8 cellular contexts compared by ENCODE assay signal in the genomic region with DNA sequence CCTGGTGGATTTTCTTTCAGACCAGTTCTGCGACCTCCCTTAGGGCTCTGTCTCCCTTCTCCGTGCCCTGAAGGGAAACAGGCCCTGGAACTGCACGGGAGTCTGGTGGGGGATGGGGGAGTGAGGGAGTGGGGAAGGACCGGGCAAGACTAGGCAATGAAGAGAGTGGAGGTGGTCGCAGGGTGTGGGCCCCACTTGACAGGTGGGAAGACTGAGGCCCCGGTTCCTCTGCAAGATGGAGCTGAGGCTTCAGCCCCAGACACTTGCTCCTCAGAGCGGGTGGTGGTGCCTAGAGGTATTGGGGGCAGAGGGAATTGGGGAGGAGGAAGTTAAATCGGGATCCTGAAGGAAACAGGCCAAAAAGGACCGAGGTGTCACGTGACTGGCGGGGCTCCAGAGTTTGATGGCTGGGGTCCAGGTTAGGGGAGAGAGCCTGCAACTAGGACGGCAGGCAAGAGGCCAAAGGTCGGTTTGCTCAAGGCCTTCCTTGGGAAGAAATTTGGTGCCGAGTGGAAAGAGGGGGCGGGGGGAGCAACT. TPM values are rescaled to one million over a fixed set of nuclear protein-coding genes. Genes with fewer than 3 reads are reported as not detected.
A peak's percentile ranks its signal among the peaks of the same experiment; 100 is the strongest.
DNase-seq lines count a peak whose midpoint lies in the region; ATAC-seq, FAIRE-seq and TF ChIP-seq lines count a peak whose summit lies in the region.

No MANE protein-coding gene starts in this region.

- H3K27me3 ChIP-seq in lower lobe of right lung (ENCODE audit: low read depth), result no peaks in the 10 kb centered on the region
- no peaks in the 10 kb centered on the region for H3K27me3 ChIP-seq in thymus (ENCODE audit: control insufficient read depth, insufficient read depth)

- peaks cover 28% of the 10 kb centered on the region for H3K4me1 Mint-ChIP-seq in stimulated activated naive CD8-positive, alpha-beta T cell treated with anti-CD3 and anti-CD28 coated beads, Interleukin-15, Interleukin-2, amounts not matched to agents 100 ng/mL and 50 ng/mL, for 24 hours (ENCODE audit: low read depth)

- intact Hi-C loops in lower lobe of right lung (cut with DNase I), result no loop called here

- FAIRE-seq in RCC 7860 (lab: Jason Lieb, UNC), result no peak

- H3K4me1 ChIP-seq in lower lobe of right lung (peaks cover 47% of the 10 kb centered on the region), thymus (ENCODE audit: control insufficient read depth, insufficient read depth, low read length) (peaks cover 7% of the 10 kb centered on the region)

- H3K4me3 ChIP-seq in lower lobe of right lung (peak overlapping the region; percentile 87), thymus (ENCODE audit: low read length) (peak overlapping the region; percentile 34)

- H3K27ac ChIP-seq in cingulate gyrus (ENCODE audit: low read depth, low read length) (peak overlapping the region; percentile 89), lower lobe of right lung (peak overlapping the region; percentile 87), thymus (ENCODE audit: low read depth) (no peak overlapping the region)

- no peak for ATAC-seq in stimulated activated naive CD8-positive, alpha-beta T cell treated with anti-CD3 and anti-CD28 coated beads, Interleukin-15, Interleukin-2, amounts not matched to agents 100 U/mL and 50 U/mL, for 24 hours
- peak; percentile 38 to 51 for ATAC-seq in lower lobe of right lung
- ATAC-seq in GM19023 (IDR thresholded peaks at IDR 0.05; ENCODE audit: unreplicated experiment), result no peak

- H3K27ac Mint-ChIP-seq in stimulated activated naive CD8-positive, alpha-beta T cell treated with anti-CD3 and anti-CD28 coated beads, Interleukin-15, Interleukin-2, amounts not matched to agents 100 ng/mL and 50 ng/mL, for 24 hours, result peak overlapping the region; percentile 77

- WGBS in thymus, result 38% methylated on average over 15 of the region's 15 CpGs

- peak overlapping the region; percentile 81 for H3K4me3 Mint-ChIP-seq in stimulated activated naive CD8-positive, alpha-beta T cell treated with anti-CD3 and anti-CD28 coated beads, Interleukin-15, Interleukin-2, amounts not matched to agents 100 ng/mL and 50 ng/mL, for 24 hours

- no peaks in the 10 kb centered on the region for H3K9me3 Mint-ChIP-seq in stimulated activated naive CD8-positive, alpha-beta T cell treated with anti-CD3 and anti-CD28 coated beads, Interleukin-15, Interleukin-2, amounts not matched to agents 100 ng/mL and 50 ng/mL, for 24 hours

- H3K36me3 ChIP-seq in lower lobe of right lung, result peaks cover 5% of the 10 kb centered on the region
- H3K36me3 ChIP-seq in thymus (ENCODE audit: control insufficient read depth, insufficient read depth), result no peaks in the 10 kb centered on the region

- H3K27me3 Mint-ChIP-seq in stimulated activated naive CD8-positive, alpha-beta T cell treated with anti-CD3 and anti-CD28 coated beads, Interleukin-15, Interleukin-2, amounts not matched to agents 100 ng/mL and 50 ng/mL, for 24 hours, result no peaks in the 10 kb centered on the region

- H3K9me3 ChIP-seq in lower lobe of right lung (no peaks in the 10 kb centered on the region), thymus (ENCODE audit: control insufficient read depth) (no peaks in the 10 kb centered on the region)

- TF ChIP-seq CTCF in lower lobe of right lung (IDR thresholded peaks at IDR 0.05), result no peak

- H3K36me3 Mint-ChIP-seq in stimulated activated naive CD8-positive, alpha-beta T cell treated with anti-CD3 and anti-CD28 coated beads, Interleukin-15, Interleukin-2, amounts not matched to agents 100 ng/mL and 50 ng/mL, for 24 hours (ENCODE audit: low read depth), result peaks cover 9% of the 10 kb centered on the region

- DNase-seq in stimulated activated naive CD8-positive, alpha-beta T cell treated with anti-CD3 and anti-CD28 coated beads, Interleukin-15, Interleukin-2, amounts not matched to agents 100 U/mL and 50 U/mL, for 24 hours, result no peak
- DNase-seq in lower lobe of right lung (peak; percentile 84), NCI-H2081 (lab: John Stamatoyannopoulos, UW) (no peak), RCC 7860 (ENCODE audit: low spot score) (no peak)

RNA-seq across cellular contexts. Expression of gene CAMK1, which starts 0.6 kb away (rescaled TPM):
- total RNA-seq in lower lobe of right lung, result 30.8 TPM
- 11.9 TPM for polyA plus RNA-seq in thymus

RNA-seq across cellular contexts. Expression of gene OGG1, which starts 20.6 kb away (rescaled TPM):
- 21.5 TPM for total RNA-seq in lower lobe of right lung
- polyA plus RNA-seq in thymus, result 16.6 TPM

RNA-seq across cellular contexts. Expression of gene TADA3, which starts 21.9 kb away (rescaled TPM):
- 53.8 TPM for total RNA-seq in lower lobe of right lung
- polyA plus RNA-seq in thymus, result 47.6 TPM

RNA-seq across cellular contexts. Expression of gene ARPC4, which starts 22.5 kb away (rescaled TPM):
- total RNA-seq in lower lobe of right lung, result 170 TPM
- polyA plus RNA-seq in thymus, result 106 TPM

RNA-seq across cellular contexts. Expression of gene BRPF1, which starts 38.8 kb away (rescaled TPM):
- total RNA-seq in lower lobe of right lung, result 22.3 TPM
- polyA plus RNA-seq in thymus, result 11.9 TPM

Comparison
In these comparisons a context has a peak if more than half of its experiments do, and no peak if none do; other contexts are left out.
1. ATAC-seq: peak in lower lobe of right lung (2 of 2); none in stimulated activated naive CD8-positive, alpha-beta T cell treated with anti-CD3 and anti-CD28 coated beads, Interleukin-15, Interleukin-2, amounts not matched to agents 100 U/mL and 50 U/mL, for 24 hours (single experiment) and GM19023 (single experiment).